Comparison of ENCODE assay signal across 22 cellular contexts in genomic region chr12:49325606-49326005, GRCh38. TPM values are rescaled to one million over a fixed set of nuclear protein-coding genes. Genes with fewer than 3 reads are reported as not detected.
A peak's percentile ranks its signal among the peaks of the same experiment; 100 is the strongest.
DNase-seq lines count a peak whose midpoint lies in the region; ATAC-seq, FAIRE-seq and TF ChIP-seq lines count a peak whose summit lies in the region.
"Had no signal": no experiment of that assay in that cellular context is flagged by ENCODE, and none has a peak within 500 bp of the region (broad histone marks: within the 10 kb centered on the region; RNA-seq: fewer than 3 reads in every experiment).

No MANE protein-coding gene starts in this region.

- WGBS in K562 (ENCODE audit: insufficient coverage, low coverage, missing lambda C conversion rate), result 84% methylated on average over 3 of the region's 6 CpGs
- 100% methylated on average over 2 of the region's 6 CpGs for WGBS in SK-N-SH (ENCODE audit: low lambda C conversion rate)

- H3K9me1 ChIP-seq in K562 (ENCODE audit: control insufficient read depth, insufficient read depth, low read length), result no peaks in the 10 kb centered on the region

- H3K4me1 ChIP-seq in K562 (replicated peaks in 1 of 2; ENCODE audit: control insufficient read depth in 2 of 2, insufficient read depth in 2 of 2, low read length in 2 of 2) (peaks cover 5 to 18% of the 10 kb centered on the region in 2 experiments; a peak in 3 of 5 replicates), SK-N-SH (ENCODE audit: control insufficient read depth in 1 of 2, insufficient read depth in 2 of 2, low read depth in 1 of 2, low read length in 1 of 2) (peaks cover 0 to 14% of the 10 kb centered on the region in 2 experiments; a peak in 1 of 4 replicates)

- peaks cover 5% of the 10 kb centered on the region for H3F3A ChIP-seq in SK-N-SH (replicated peaks; ENCODE audit: insufficient read depth)

- peak overlapping the region in 1 of 2 experiments; percentile 74; a peak in 2 of 4 replicates for H3K9ac ChIP-seq in K562 (ENCODE audit: insufficient read depth in 1 of 2, low read depth in 2 of 2, low read length in 2 of 2)
- no peak overlapping the region for H3K9ac ChIP-seq in SK-N-SH

- no peak for TF ChIP-seq RAD21 in K562 (CRISPR knock-in tag; conservative IDR thresholded peaks at IDR 0.05 in 1 of 2, IDR thresholded peaks at IDR 0.05 in 1 of 2)
- TF ChIP-seq RAD21 in SK-N-SH (IDR thresholded peaks at IDR 0.05; ENCODE audit: low read length), result no peak

- in situ Hi-C loops in K562 (cut with MboI), result no loop called here

- H3K36me3 Mint-ChIP-seq in activated naive CD8-positive, alpha-beta T cell treated with anti-CD3 and anti-CD28 coated beads, Interleukin-2, amount 10 ng/mL, durations not matched to agents 7 days and 5 days, result peaks cover 31% of the 10 kb centered on the region
- H3K36me3 Mint-ChIP-seq in activated naive CD8-positive, alpha-beta T cell treated with anti-CD3 and anti-CD28 coated beads for 36 hours, result peaks cover 23% of the 10 kb centered on the region
- peaks cover 0 to 4% of the 10 kb centered on the region in 2 donors for H3K36me3 Mint-ChIP-seq in stimulated activated naive B cell treated with anti-CD40 and anti-IgM and Interleukin-4, amounts not matched to agents 10 μg/mL and 1 μg/mL and 100 μg/mL, for 72 hours
- H3K36me3 Mint-ChIP-seq in endothelial cell (ENCODE audit: low read depth, unreplicated experiment), result peaks cover 4% of the 10 kb centered on the region

- H3K9me2 ChIP-seq in SK-N-SH, result no peaks in the 10 kb centered on the region

- TF ChIP-seq POLR2A in GM19099 (IDR thresholded peaks at IDR 0.05; ENCODE audit: extremely low read depth, insufficient read length, low read depth) (peak; percentile 19), K562 (conservative IDR thresholded peaks at IDR 0.05) (no peak)

- TF ChIP-seq CTCF in K562 (IDR thresholded peaks at IDR 0.05 in 2 of 3, conservative IDR thresholded peaks at IDR 0.05 in 1 of 3; ENCODE audit: insufficient read depth in 2 of 3, low read depth in 1 of 3, low read length in 3 of 3), result no peak
- no peak for TF ChIP-seq CTCF in endothelial cell (IDR thresholded peaks at IDR 0.05; ENCODE audit: unreplicated experiment)
- no peak for TF ChIP-seq CTCF in SK-N-SH (IDR thresholded peaks at IDR 0.05)

- H3K9me3 ChIP-seq in K562 (replicated peaks; ENCODE audit: control insufficient read depth, insufficient read depth, low read depth, low read length), result no peaks in the 10 kb centered on the region
- no peaks in the 10 kb centered on the region for H3K9me3 ChIP-seq in SK-N-SH

- intact Hi-C loops in K562 (cut with micrococcal nuclease), result no loop called here

- H3K27me3 ChIP-seq in K562 (ENCODE audit: control insufficient read depth in 2 of 2, insufficient read depth in 2 of 2, low read length in 2 of 2) (no peaks in the 10 kb centered on the region), SK-N-SH (ENCODE audit: insufficient read depth) (no peaks in the 10 kb centered on the region)

- TF ChIP-seq EP300 in K562 (IDR thresholded peaks at IDR 0.05; ENCODE audit: low read length) (no peak), SK-N-SH (IDR thresholded peaks at IDR 0.05; ENCODE audit: borderline replicate concordance in 1 of 2, low read depth in 1 of 2, low read length in 1 of 2) (no peak)

- no peak for DNase-seq in activated naive CD8-positive, alpha-beta T cell treated with anti-CD3 and anti-CD28 coated beads, Interleukin-2, amount 10 ng/mL, durations not matched to agents 7 days and 5 days
- DNase-seq in activated naive CD8-positive, alpha-beta T cell treated with anti-CD3 and anti-CD28 coated beads for 36 hours, result no peak
- no peak for DNase-seq in K562 (ENCODE audit: extremely low read depth in 1 of 4, low spot score in 3 of 4)
- DNase-seq in stimulated activated naive B cell treated with anti-CD40 and anti-IgM and Interleukin-4, amounts not matched to agents 10 μg/mL and 1 μg/mL and 100 μg/mL, for 72 hours, result no peak
- DNase-seq in endothelial cell (ENCODE audit: low spot score), result no peak
- no peak for DNase-seq in SK-N-SH
- DNase-seq: COR-L47, DMS153, EL, NCI-H1436, NCI-H2081, NCI-H748 treated with DMSO at 0.1 percent for 48 hours, OCI-M1 had no signal

- CTCF ChIA-PET in K562 (lab: Yijun Ruan, JAX; ENCODE audit: low intra/inter-chr PET ratio), result no interaction called here
- CTCF ChIA-PET in SK-N-SH (lab: Yijun Ruan, JAX), result interaction anchor here (0.9 to 5.4 kb wide), 8 partner anchors 11 to 37 kb away, joined by 3 to 48 read pairs (median 4); partner anchors contain the start of gene C1QL4

- H3K36me3 ChIP-seq in K562 (ENCODE audit: control insufficient read depth, insufficient read depth, low read length) (peaks cover 58% of the 10 kb centered on the region; the same call in 2 of the 3 replicates), SK-N-SH (replicated peaks in 1 of 2; ENCODE audit: control insufficient read depth in 1 of 2, insufficient read depth in 2 of 2, low read length in 1 of 2) (peaks cover 2 to 13% of the 10 kb centered on the region in 2 experiments)

- H3K27me3 Mint-ChIP-seq in activated naive CD8-positive, alpha-beta T cell treated with anti-CD3 and anti-CD28 coated beads, Interleukin-2, amount 10 ng/mL, durations not matched to agents 7 days and 5 days, result no peaks in the 10 kb centered on the region
- no peaks in the 10 kb centered on the region for H3K27me3 Mint-ChIP-seq in activated naive CD8-positive, alpha-beta T cell treated with anti-CD3 and anti-CD28 coated beads for 36 hours
- no peaks in the 10 kb centered on the region for H3K27me3 Mint-ChIP-seq in stimulated activated naive B cell treated with anti-CD40 and anti-IgM and Interleukin-4, amounts not matched to agents 10 μg/mL and 1 μg/mL and 100 μg/mL, for 72 hours
- H3K27me3 Mint-ChIP-seq in endothelial cell (ENCODE audit: unreplicated experiment), result peaks cover 4% of the 10 kb centered on the region

- BruUV-seq in K562 (replicated peaks; lab: Mats Ljungman, UMichigan), result no TSS peak

- peak overlapping the region; percentile 54 for H3K27ac Mint-ChIP-seq in activated naive CD8-positive, alpha-beta T cell treated with anti-CD3 and anti-CD28 coated beads, Interleukin-2, amount 10 ng/mL, durations not matched to agents 7 days and 5 days
- no peak overlapping the region for H3K27ac Mint-ChIP-seq in activated naive CD8-positive, alpha-beta T cell treated with anti-CD3 and anti-CD28 coated beads for 36 hours
- H3K27ac Mint-ChIP-seq in stimulated activated naive B cell treated with anti-CD40 and anti-IgM and Interleukin-4, amounts not matched to agents 10 μg/mL and 1 μg/mL and 100 μg/mL, for 72 hours, result peak overlapping the region; percentile 38
- H3K27ac Mint-ChIP-seq in endothelial cell (ENCODE audit: unreplicated experiment), result no peak overlapping the region

- ATAC-seq in activated naive CD8-positive, alpha-beta T cell treated with anti-CD3 and anti-CD28 coated beads, Interleukin-2, amount 10 ng/mL, durations not matched to agents 7 days and 5 days (ENCODE audit: low read depth), result no peak
- ATAC-seq in K562, result no peak
- no peak for ATAC-seq in stimulated activated naive B cell treated with anti-CD40 and anti-IgM and Interleukin-4, amounts not matched to agents 10 μg/mL and 1 μg/mL and 100 μg/mL, for 72 hours (replicated peaks)
- no peak for ATAC-seq in GM19351 (IDR thresholded peaks at IDR 0.05; ENCODE audit: unreplicated experiment)

- H2AFZ ChIP-seq in K562 (ENCODE audit: low read depth, low read length), result no peak overlapping the region
- no peak overlapping the region for H2AFZ ChIP-seq in SK-N-SH (ENCODE audit: low read depth)

- no peaks in the 10 kb centered on the region for H4K20me1 ChIP-seq in K562 (replicated peaks; ENCODE audit: control insufficient read depth, insufficient read depth, low read length)
- H4K20me1 ChIP-seq in SK-N-SH (ENCODE audit: insufficient read depth), result no peaks in the 10 kb centered on the region

- POLR2A ChIA-PET in activated naive CD8-positive, alpha-beta T cell treated with anti-CD3 and anti-CD28 coated beads, Interleukin-2, amount 10 ng/mL, durations not matched to agents 7 days and 5 days (lab: Charles Lee), result no interaction called here
- POLR2A ChIA-PET in K562 (lab: Yijun Ruan, JAX), result interaction anchor here (0.9 to 1.7 kb wide), 4 partner anchors 9 to 40 kb away, joined by 3 to 5 read pairs (median 4); no protein-coding TSS in a partner anchor
- POLR2A ChIA-PET in SK-N-SH (lab: Yijun Ruan, JAX), result no interaction called here

- no peak overlapping the region for H3K4me3 ChIP-seq in K562
- no peak overlapping the region for H3K4me3 ChIP-seq in SK-N-SH (ENCODE audit: low read depth in 2 of 2, low read length in 1 of 2)

- FAIRE-seq in K562 (lab: Jason Lieb, UNC), result no peak
- FAIRE-seq: A204.1, GM19239, H54, HTR-8/SVneo had no signal

- no peak overlapping the region for H3K4me2 ChIP-seq in K562 (ENCODE audit: insufficient read depth, low read length)
- H3K4me2 ChIP-seq in SK-N-SH, result no peak overlapping the region

- peaks cover 24% of the 10 kb centered on the region for H3K4me1 Mint-ChIP-seq in activated naive CD8-positive, alpha-beta T cell treated with anti-CD3 and anti-CD28 coated beads, Interleukin-2, amount 10 ng/mL, durations not matched to agents 7 days and 5 days
- H3K4me1 Mint-ChIP-seq in activated naive CD8-positive, alpha-beta T cell treated with anti-CD3 and anti-CD28 coated beads for 36 hours, result peaks cover 8% of the 10 kb centered on the region
- H3K4me1 Mint-ChIP-seq in stimulated activated naive B cell treated with anti-CD40 and anti-IgM and Interleukin-4, amounts not matched to agents 10 μg/mL and 1 μg/mL and 100 μg/mL, for 72 hours, result peaks cover 13 to 21% of the 10 kb centered on the region in 2 donors
- peaks cover 13% of the 10 kb centered on the region for H3K4me1 Mint-ChIP-seq in endothelial cell (ENCODE audit: unreplicated experiment)

- H3K4me3 Mint-ChIP-seq in activated naive CD8-positive, alpha-beta T cell treated with anti-CD3 and anti-CD28 coated beads, Interleukin-2, amount 10 ng/mL, durations not matched to agents 7 days and 5 days, result no peak overlapping the region
- no peak overlapping the region for H3K4me3 Mint-ChIP-seq in activated naive CD8-positive, alpha-beta T cell treated with anti-CD3 and anti-CD28 coated beads for 36 hours
- H3K4me3 Mint-ChIP-seq in stimulated activated naive B cell treated with anti-CD40 and anti-IgM and Interleukin-4, amounts not matched to agents 10 μg/mL and 1 μg/mL and 100 μg/mL, for 72 hours, result no peak overlapping the region
- H3K4me3 Mint-ChIP-seq in endothelial cell (ENCODE audit: unreplicated experiment), result no peak overlapping the region
- H3K4me3 Mint-ChIP-seq: CD14-positive monocyte had no signal

- H3K27ac ChIP-seq in K562 (ENCODE audit: extremely low read depth, low read depth, low read length), result no peak overlapping the region; the same call in 2 of the 3 replicates
- H3K27ac ChIP-seq in SK-N-SH (ENCODE audit: low read depth in 2 of 2, low read length in 1 of 2), result no peak overlapping the region
- H3K27ac ChIP-seq: HL-60 had no signal

- H3K79me2 ChIP-seq in K562 (ENCODE audit: control insufficient read depth, insufficient read depth, low read length) (peaks cover 22% of the 10 kb centered on the region), SK-N-SH (ENCODE audit: insufficient read depth) (peaks cover 19% of the 10 kb centered on the region)

- no peaks in the 10 kb centered on the region for H3K9me3 Mint-ChIP-seq in activated naive CD8-positive, alpha-beta T cell treated with anti-CD3 and anti-CD28 coated beads, Interleukin-2, amount 10 ng/mL, durations not matched to agents 7 days and 5 days
- H3K9me3 Mint-ChIP-seq in activated naive CD8-positive, alpha-beta T cell treated with anti-CD3 and anti-CD28 coated beads for 36 hours, result no peaks in the 10 kb centered on the region
- no peaks in the 10 kb centered on the region for H3K9me3 Mint-ChIP-seq in stimulated activated naive B cell treated with anti-CD40 and anti-IgM and Interleukin-4, amounts not matched to agents 10 μg/mL and 1 μg/mL and 100 μg/mL, for 72 hours
- no peaks in the 10 kb centered on the region for H3K9me3 Mint-ChIP-seq in endothelial cell (ENCODE audit: unreplicated experiment)
- H3K9me3 Mint-ChIP-seq: CD14-positive monocyte had no signal

RNA-seq across cellular contexts. Expression of gene TROAP, which starts 2.6 kb away (rescaled TPM):
- total RNA-seq in activated naive CD8-positive, alpha-beta T cell treated with anti-CD3 and anti-CD28 coated beads, Interleukin-2, amount 10 ng/mL, durations not matched to agents 7 days and 5 days, result 10 to 100 TPM; 73.8 to 80.4 TPM
- total RNA-seq in activated naive CD8-positive, alpha-beta T cell treated with anti-CD3 and anti-CD28 coated beads for 36 hours, result 10 to 100 TPM; 56.6 to 59.7 TPM
- 116 and 289 TPM in 2 replicates for total RNA-seq in K562 (2011; cell fraction: chromatin; rRNA removed; ENCODE audit: low replicate concordance)
- total RNA-seq in K562 (2011; cell fraction: nucleolus; rRNA removed), result 173 and 178 TPM in 2 replicates
- 141 and 151 TPM in 2 replicates for total RNA-seq in K562 (2011; cell fraction: nucleoplasm; rRNA removed)
- total RNA-seq in K562 (2014; rRNA removed) (60.4 and 60.8 TPM in 2 replicates), K562 (2014; rRNA removed; fragmentation: Illumina TruSeq; extraction: Trizol) (39.0 and 56.5 TPM in 2 replicates), K562 (2015; rRNA removed; fragmentation: Illumina TruSeq; extraction: Trizol) (59.2 and 59.8 TPM in 2 replicates), K562 (2021) (72.9 and 83.0 TPM in 2 replicates), endothelial cell (ENCODE audit: unreplicated experiment) (12.4 TPM)
- polyA plus RNA-seq in K562 (2011; rRNA removed) (46.4 and 61.0 TPM in 2 replicates), K562 (2014; fragmentation: Illumina TruSeq; extraction: Trizol) (171 and 183 TPM in 2 replicates), K562 (2014; fragmentation: Nextera tagmentation; extraction: Ambion mirVana) (10 to 100 TPM; 52.1 to 53.7 TPM), K562 (2014; rRNA removed) (101 and 112 TPM in 2 replicates), SK-N-SH (2012; rRNA removed) (15.0 and 26.2 TPM in 2 replicates)
- polyA plus RNA-seq in K562 (2011; cell fraction: cytosol; rRNA removed), result 34.7 and 45.0 TPM in 2 replicates
- 167 and 238 TPM in 2 replicates for polyA plus RNA-seq in K562 (2011; cell fraction: nucleus; rRNA removed)
- polyA plus RNA-seq in K562 (2012), result 67.5 and 72.2 TPM in 2 replicates
- 26.0 and 27.1 TPM in 2 replicates for polyA minus RNA-seq in K562 (2011; rRNA and poly(A)+ RNA removed)
- polyA minus RNA-seq in K562 (2011; cell fraction: cytosol; rRNA and poly(A)+ RNA removed), result 28.1 and 36.8 TPM in 2 replicates
- 70.8 and 123 TPM in 2 replicates for polyA minus RNA-seq in K562 (2011; cell fraction: nucleus; rRNA and poly(A)+ RNA removed)
- 13.0 and 14.9 TPM in 2 replicates for polyA plus RNA-seq in SK-N-SH (2012; cell fraction: cytosol; rRNA removed)
- 46.8 and 65.0 TPM in 2 replicates for polyA plus RNA-seq in SK-N-SH (2012; cell fraction: nucleus; rRNA removed)
- polyA plus RNA-seq: CD14-positive monocyte had no signal

RNA-seq across cellular contexts. Expression of gene C1QL4, which starts 11.4 kb away (rescaled TPM):
- total RNA-seq in activated naive CD8-positive, alpha-beta T cell treated with anti-CD3 and anti-CD28 coated beads, Interleukin-2, amount 10 ng/mL, durations not matched to agents 7 days and 5 days, result not detected
- total RNA-seq in activated naive CD8-positive, alpha-beta T cell treated with anti-CD3 and anti-CD28 coated beads for 36 hours, result not detected
- 0.77 and 1.9 TPM in 2 replicates for total RNA-seq in K562 (2011; cell fraction: chromatin; rRNA removed; ENCODE audit: low replicate concordance)
- 2.7 and 2.8 TPM in 2 replicates for total RNA-seq in K562 (2011; cell fraction: nucleolus; rRNA removed)
- 1.3 and 1.9 TPM in 2 replicates for total RNA-seq in K562 (2011; cell fraction: nucleoplasm; rRNA removed)
- 2.0 and 2.1 TPM in 2 replicates for total RNA-seq in K562 (2014; rRNA removed)
- total RNA-seq in K562 (2014; rRNA removed; fragmentation: Illumina TruSeq; extraction: Trizol), result 0.10 and 0.15 TPM in 2 replicates
- total RNA-seq in K562 (2015; rRNA removed; fragmentation: Illumina TruSeq; extraction: Trizol), result 0.14 and 0.23 TPM in 2 replicates
- 1.4 and 1.5 TPM in 2 replicates for total RNA-seq in K562 (2021)
- 0.35 and 0.81 TPM in 2 replicates for polyA plus RNA-seq in K562 (2011; rRNA removed)
- polyA plus RNA-seq in K562 (2011; cell fraction: cytosol; rRNA removed), result 0.75 and 1.8 TPM in 2 replicates
- 2.0 and 2.9 TPM in 2 replicates for polyA plus RNA-seq in K562 (2011; cell fraction: nucleus; rRNA removed)
- 0.64 and 1.00 TPM in 2 replicates for polyA plus RNA-seq in K562 (2012)
- polyA plus RNA-seq in K562 (2014; fragmentation: Illumina TruSeq; extraction: Trizol), result 0.31 and 0.61 TPM in 2 replicates
- polyA plus RNA-seq in K562 (2014; fragmentation: Nextera tagmentation; extraction: Ambion mirVana), result under 1 TPM; 0.08 to 0.10 TPM
- 1.2 and 1.3 TPM in 2 replicates for polyA plus RNA-seq in K562 (2014; rRNA removed)
- polyA minus RNA-seq in K562 (2011; rRNA and poly(A)+ RNA removed), result 0.18 TPM in 1 of 2 replicates, not detected in the other
- 0.38 and 1.0 TPM in 2 replicates for polyA minus RNA-seq in K562 (2011; cell fraction: cytosol; rRNA and poly(A)+ RNA removed)
- 0.94 and 1.00 TPM in 2 replicates for polyA minus RNA-seq in K562 (2011; cell fraction: nucleus; rRNA and poly(A)+ RNA removed)
- total RNA-seq in endothelial cell (ENCODE audit: unreplicated experiment), result not detected
- 9.8 and 14.6 TPM in 2 replicates for polyA plus RNA-seq in SK-N-SH (2012; rRNA removed)
- 6.4 and 10.9 TPM in 2 replicates for polyA plus RNA-seq in SK-N-SH (2012; cell fraction: cytosol; rRNA removed)
- polyA plus RNA-seq in SK-N-SH (2012; cell fraction: nucleus; rRNA removed), result 16.9 and 21.6 TPM in 2 replicates
- polyA plus RNA-seq: CD14-positive monocyte had no signal

RNA-seq across cellular contexts. Expression of gene DNAJC22, which starts 21.1 kb away (rescaled TPM):
- under 1 TPM; 0.11 to 0.31 TPM for total RNA-seq in activated naive CD8-positive, alpha-beta T cell treated with anti-CD3 and anti-CD28 coated beads, Interleukin-2, amount 10 ng/mL, durations not matched to agents 7 days and 5 days
- total RNA-seq in activated naive CD8-positive, alpha-beta T cell treated with anti-CD3 and anti-CD28 coated beads for 36 hours, result not detected
- 2.1 and 4.9 TPM in 2 replicates for total RNA-seq in K562 (2011; cell fraction: chromatin; rRNA removed; ENCODE audit: low replicate concordance)
- total RNA-seq in K562 (2011; cell fraction: nucleolus; rRNA removed), result 2.0 and 2.3 TPM in 2 replicates
- total RNA-seq in K562 (2011; cell fraction: nucleoplasm; rRNA removed), result 1.7 and 2.2 TPM in 2 replicates
- total RNA-seq in K562 (2014; rRNA removed) (0.50 and 0.69 TPM in 2 replicates), K562 (2014; rRNA removed; fragmentation: Illumina TruSeq; extraction: Trizol) (0.47 and 0.99 TPM in 2 replicates), K562 (2015; rRNA removed; fragmentation: Illumina TruSeq; extraction: Trizol) (0.40 and 0.45 TPM in 2 replicates), K562 (2021) (0.62 and 0.69 TPM in 2 replicates), endothelial cell (ENCODE audit: unreplicated experiment) (1.8 TPM)
- polyA plus RNA-seq in K562 (2011; rRNA removed) (0.83 and 1.2 TPM in 2 replicates), K562 (2014; fragmentation: Illumina TruSeq; extraction: Trizol) (0.36 and 0.61 TPM in 2 replicates), K562 (2014; fragmentation: Nextera tagmentation; extraction: Ambion mirVana) (under 1 TPM; 0.10 to 0.15 TPM), K562 (2014; rRNA removed) (0.36 and 0.98 TPM in 2 replicates), SK-N-SH (2012; rRNA removed) (4.5 and 5.3 TPM in 2 replicates)
- polyA plus RNA-seq in K562 (2011; cell fraction: cytosol; rRNA removed), result 0.80 and 0.89 TPM in 2 replicates
- polyA plus RNA-seq in K562 (2011; cell fraction: nucleus; rRNA removed), result 0.98 and 2.8 TPM in 2 replicates
- 0.30 and 0.51 TPM in 2 replicates for polyA plus RNA-seq in K562 (2012)
- 0.57 and 0.84 TPM in 2 replicates for polyA minus RNA-seq in K562 (2011; rRNA and poly(A)+ RNA removed)
- 0.73 and 0.95 TPM in 2 replicates for polyA minus RNA-seq in K562 (2011; cell fraction: cytosol; rRNA and poly(A)+ RNA removed)
- 0.33 and 0.67 TPM in 2 replicates for polyA minus RNA-seq in K562 (2011; cell fraction: nucleus; rRNA and poly(A)+ RNA removed)
- 3.5 and 4.0 TPM in 2 replicates for polyA plus RNA-seq in SK-N-SH (2012; cell fraction: cytosol; rRNA removed)
- 5.0 and 5.8 TPM in 2 replicates for polyA plus RNA-seq in SK-N-SH (2012; cell fraction: nucleus; rRNA removed)
- polyA plus RNA-seq: CD14-positive monocyte had no signal

RNA-seq across cellular contexts. Expression of gene PRPH, which starts 30.7 kb away (rescaled TPM):
- total RNA-seq in activated naive CD8-positive, alpha-beta T cell treated with anti-CD3 and anti-CD28 coated beads, Interleukin-2, amount 10 ng/mL, durations not matched to agents 7 days and 5 days, result under 1 TPM in 1 of 2 experiments, not detected in 1; 0.67 TPM
- total RNA-seq in activated naive CD8-positive, alpha-beta T cell treated with anti-CD3 and anti-CD28 coated beads for 36 hours, result not detected
- not detected in 2 replicates for total RNA-seq in K562 (2011; cell fraction: chromatin; rRNA removed; ENCODE audit: low replicate concordance)
- total RNA-seq in K562 (2011; cell fraction: nucleolus; rRNA removed), result 0.13 and 0.67 TPM in 2 replicates
- 0.81 TPM in 1 of 2 replicates, not detected in the other for total RNA-seq in K562 (2011; cell fraction: nucleoplasm; rRNA removed)
- 0.27 and 1.3 TPM in 2 replicates for total RNA-seq in K562 (2014; rRNA removed)
- 0.36 and 0.51 TPM in 2 replicates for total RNA-seq in K562 (2014; rRNA removed; fragmentation: Illumina TruSeq; extraction: Trizol)
- 0.41 TPM in 1 of 2 replicates, not detected in the other for total RNA-seq in K562 (2015; rRNA removed; fragmentation: Illumina TruSeq; extraction: Trizol)
- total RNA-seq in K562 (2021), result 0.81 and 1.6 TPM in 2 replicates
- 0.71 and 1.4 TPM in 2 replicates for polyA plus RNA-seq in K562 (2011; rRNA removed)
- 1.2 and 2.7 TPM in 2 replicates for polyA plus RNA-seq in K562 (2011; cell fraction: cytosol; rRNA removed)
- 0.65 and 1.4 TPM in 2 replicates for polyA plus RNA-seq in K562 (2011; cell fraction: nucleus; rRNA removed)
- polyA plus RNA-seq in K562 (2012), result 1.1 and 4.3 TPM in 2 replicates
- 0.97 and 1.3 TPM in 2 replicates for polyA plus RNA-seq in K562 (2014; fragmentation: Illumina TruSeq; extraction: Trizol)
- 1 to 10 TPM; 1.8 to 1.9 TPM for polyA plus RNA-seq in K562 (2014; fragmentation: Nextera tagmentation; extraction: Ambion mirVana)
- polyA plus RNA-seq in K562 (2014; rRNA removed), result 1.3 TPM in 2 replicates
- 0.84 TPM in 1 of 2 replicates, not detected in the other for polyA minus RNA-seq in K562 (2011; rRNA and poly(A)+ RNA removed)
- polyA minus RNA-seq in K562 (2011; cell fraction: cytosol; rRNA and poly(A)+ RNA removed), result not detected in 2 replicates
- polyA minus RNA-seq in K562 (2011; cell fraction: nucleus; rRNA and poly(A)+ RNA removed), result not detected in 2 replicates
- not detected for total RNA-seq in endothelial cell (ENCODE audit: unreplicated experiment)
- 1.7 and 1.9 TPM in 2 replicates for polyA plus RNA-seq in SK-N-SH (2012; rRNA removed)
- polyA plus RNA-seq in SK-N-SH (2012; cell fraction: cytosol; rRNA removed), result 0.37 and 0.80 TPM in 2 replicates
- 9.5 and 15.2 TPM in 2 replicates for polyA plus RNA-seq in SK-N-SH (2012; cell fraction: nucleus; rRNA removed)
- total RNA-seq: SK-MEL-5 had no signal
- polyA plus RNA-seq: CD14-positive monocyte had no signal

RNA-seq across cellular contexts. Expression of gene SPATS2, which starts 41.7 kb away (rescaled TPM):
- 10 to 100 TPM; 12.1 to 13.3 TPM for total RNA-seq in activated naive CD8-positive, alpha-beta T cell treated with anti-CD3 and anti-CD28 coated beads, Interleukin-2, amount 10 ng/mL, durations not matched to agents 7 days and 5 days
- total RNA-seq in activated naive CD8-positive, alpha-beta T cell treated with anti-CD3 and anti-CD28 coated beads for 36 hours, result 1 to 10 TPM; 8.5 to 9.1 TPM
- 49.5 and 94.9 TPM in 2 replicates for total RNA-seq in K562 (2011; cell fraction: chromatin; rRNA removed; ENCODE audit: low replicate concordance)
- 28.2 and 31.3 TPM in 2 replicates for total RNA-seq in K562 (2011; cell fraction: nucleolus; rRNA removed)
- total RNA-seq in K562 (2011; cell fraction: nucleoplasm; rRNA removed), result 38.9 and 51.6 TPM in 2 replicates
- total RNA-seq in K562 (2014; rRNA removed), result 9.7 and 12.5 TPM in 2 replicates
- 18.3 and 20.3 TPM in 2 replicates for total RNA-seq in K562 (2014; rRNA removed; fragmentation: Illumina TruSeq; extraction: Trizol)
- total RNA-seq in K562 (2015; rRNA removed; fragmentation: Illumina TruSeq; extraction: Trizol), result 17.8 and 17.9 TPM in 2 replicates
- 14.6 and 16.3 TPM in 2 replicates for total RNA-seq in K562 (2021)
- 30.0 and 48.2 TPM in 2 replicates for polyA plus RNA-seq in K562 (2011; rRNA removed)
- 20.0 and 25.0 TPM in 2 replicates for polyA plus RNA-seq in K562 (2011; cell fraction: cytosol; rRNA removed)
- 17.1 and 18.6 TPM in 2 replicates for polyA plus RNA-seq in K562 (2011; cell fraction: nucleus; rRNA removed)
- 14.7 and 16.8 TPM in 2 replicates for polyA plus RNA-seq in K562 (2012)
- polyA plus RNA-seq in K562 (2014; fragmentation: Illumina TruSeq; extraction: Trizol), result 22.6 and 25.3 TPM in 2 replicates
- polyA plus RNA-seq in K562 (2014; fragmentation: Nextera tagmentation; extraction: Ambion mirVana), result 1 to 10 TPM; 5.4 to 8.7 TPM
- 14.9 and 17.5 TPM in 2 replicates for polyA plus RNA-seq in K562 (2014; rRNA removed)
- polyA minus RNA-seq in K562 (2011; rRNA and poly(A)+ RNA removed), result 41.3 and 51.6 TPM in 2 replicates
- polyA minus RNA-seq in K562 (2011; cell fraction: cytosol; rRNA and poly(A)+ RNA removed), result 15.9 and 27.9 TPM in 2 replicates
- 12.3 and 24.8 TPM in 2 replicates for polyA minus RNA-seq in K562 (2011; cell fraction: nucleus; rRNA and poly(A)+ RNA removed)
- total RNA-seq in endothelial cell (ENCODE audit: unreplicated experiment), result 37.3 TPM
- polyA plus RNA-seq in SK-N-SH (2012; rRNA removed), result 72.9 and 90.2 TPM in 2 replicates
- 85.7 and 87.4 TPM in 2 replicates for polyA plus RNA-seq in SK-N-SH (2012; cell fraction: cytosol; rRNA removed)
- 82.4 and 120 TPM in 2 replicates for polyA plus RNA-seq in SK-N-SH (2012; cell fraction: nucleus; rRNA removed)

Comparison
In these comparisons a context has a peak if more than half of its experiments do, and no peak if none do; other contexts are left out.
1. H3K27ac Mint-ChIP-seq: peak in activated naive CD8-positive, alpha-beta T cell treated with anti-CD3 and anti-CD28 coated beads, Interleukin-2, amount 10 ng/mL, durations not matched to agents 7 days and 5 days (single experiment) and stimulated activated naive B cell treated with anti-CD40 and anti-IgM and Interleukin-4, amounts not matched to agents 10 μg/mL and 1 μg/mL and 100 μg/mL, for 72 hours (single experiment); none in activated naive CD8-positive, alpha-beta T cell treated with anti-CD3 and anti-CD28 coated beads for 36 hours (single experiment) and endothelial cell (single experiment).